ENCODE assay signal across 9 cellular contexts in genomic region chr18:9951022-9951859, GRCh38. TPM values are rescaled to one million over a fixed set of nuclear protein-coding genes. Genes with fewer than 3 reads are reported as not detected.
DNase-seq lines count a peak whose midpoint lies in the region; ATAC-seq and TF ChIP-seq lines count a peak whose summit lies in the region.
"Had no signal": no experiment of that assay in that cellular context is flagged by ENCODE, and none has a peak within 500 bp of the region (broad histone marks: within the 10 kb centered on the region; RNA-seq: fewer than 3 reads in every experiment).

No MANE protein-coding gene starts in this region.

- dilution Hi-C loops in mammary epithelial cell (cut with HindIII; ENCODE audit: low sequenced_read_pairs), result no loop called here

- ATAC-seq in CD4-positive, CD25-positive, alpha-beta regulatory T cell (ENCODE audit: low read depth in 2 of 2), result peak in 1 of 2 donors; percentile 34

- no peak overlapping the region for H3K4me3 ChIP-seq in CD4-positive, CD25-positive, alpha-beta regulatory T cell (ENCODE audit: low read depth, low read length)
- H3K4me3 ChIP-seq in mammary epithelial cell (replicated peaks in 1 of 3; ENCODE audit: insufficient read depth in 1 of 3, low read depth in 2 of 3, low read length in 3 of 3), result no peak overlapping the region
- H3K4me3 ChIP-seq: ovary had no signal

- H3K27ac ChIP-seq in CD4-positive, CD25-positive, alpha-beta regulatory T cell (ENCODE audit: insufficient read depth, low read length, poor library complexity, severe bottlenecking), result no peak overlapping the region
- no peak overlapping the region for H3K27ac ChIP-seq in mammary epithelial cell (ENCODE audit: insufficient read depth, low read depth, low read length)
- H3K27ac ChIP-seq: ovary had no signal

- H4K20me1 ChIP-seq in mammary epithelial cell (ENCODE audit: insufficient read depth, low read length), result no peaks in the 10 kb centered on the region

- H2AFZ ChIP-seq in mammary epithelial cell (ENCODE audit: low read depth, low read length), result no peak overlapping the region

- DNase-seq in CD4-positive, CD25-positive, alpha-beta regulatory T cell, result peak in 2 of 3 donors; percentile 16 to 61
- DNase-seq in GM20000 (ENCODE audit: low spot score) (peak; percentile 20), NOMO-1 (lab: John Stamatoyannopoulos, UW; ENCODE audit: unreplicated experiment in 2 of 2) (peak; percentile 21 to 38), mammary epithelial cell (peak; percentile 46), kidney tubule cell (ENCODE audit: low spot score) (peak; percentile 52), type B pancreatic cell (ENCODE audit: extremely low spot score, unreplicated experiment) (no peak)
- no peak for DNase-seq in effector CD8-positive, alpha-beta T cell (lab: John Stamatoyannopoulos, UW)
- DNase-seq in stimulated activated CD4-positive, alpha-beta T cell treated with anti-CD3 and anti-CD28 coated beads, Interleukin-4, amount 100 ng/mL, for 1 hour, result no peak

- no peak overlapping the region for H3K9ac ChIP-seq in mammary epithelial cell (ENCODE audit: insufficient read depth, low read length)

- WGBS in mammary epithelial cell (ENCODE audit: low coverage, missing lambda C conversion rate), result 73% methylated on average over 9 of the region's 9 CpGs

- in situ Hi-C loops in mammary epithelial cell (cut with MboI; ENCODE audit: low sequenced_read_pairs in 2 of 2), result no loop called here

- TF ChIP-seq CTCF in GM20000 (IDR thresholded peaks at IDR 0.05; ENCODE audit: extremely low read depth, missing control alignments), result peak; percentile 42
- peak; percentile 81 to 83 for TF ChIP-seq CTCF in mammary epithelial cell (conservative IDR thresholded peaks at IDR 0.05 in 1 of 2, IDR thresholded peaks at IDR 0.05 in 1 of 2; ENCODE audit: extremely low read depth in 1 of 2, insufficient read depth in 1 of 2, low read depth in 1 of 2, low read length in 2 of 2)
- peak; percentile 85 for TF ChIP-seq CTCF in type B pancreatic cell (conservative IDR thresholded peaks at IDR 0.05)

- no peak overlapping the region for H3K4me2 ChIP-seq in mammary epithelial cell (ENCODE audit: insufficient read depth, low read depth, low read length)

- no peaks in the 10 kb centered on the region for H3K27me3 ChIP-seq in CD4-positive, CD25-positive, alpha-beta regulatory T cell (ENCODE audit: control insufficient read depth, insufficient read depth, low read length)
- H3K27me3 ChIP-seq in mammary epithelial cell (ENCODE audit: insufficient read depth, low read length), result no peaks in the 10 kb centered on the region
- H3K27me3 ChIP-seq: ovary had no signal

- peaks cover 67% of the 10 kb centered on the region for H3K36me3 ChIP-seq in CD4-positive, CD25-positive, alpha-beta regulatory T cell (ENCODE audit: control insufficient read depth, insufficient read depth, low read length)
- H3K36me3 ChIP-seq in mammary epithelial cell (ENCODE audit: insufficient read depth, low read length), result peaks cover 28% of the 10 kb centered on the region
- H3K36me3 ChIP-seq: ovary had no signal

- H3K27ac Mint-ChIP-seq in CD4-positive, CD25-positive, alpha-beta regulatory T cell, result peak overlapping the region in 1 of 3 donors; percentile 31
- peak overlapping the region; percentile 49 for H3K27ac Mint-ChIP-seq in type B pancreatic cell

- H3K4me1 ChIP-seq in CD4-positive, CD25-positive, alpha-beta regulatory T cell (ENCODE audit: control insufficient read depth, insufficient read depth, low read length, poor library complexity, severe bottlenecking), result no peaks in the 10 kb centered on the region
- peaks cover 28% of the 10 kb centered on the region for H3K4me1 ChIP-seq in mammary epithelial cell (ENCODE audit: insufficient read depth, low read length)

- BruUV-seq in mammary epithelial cell (replicated peaks; lab: Mats Ljungman, UMichigan), result no TSS peak

- intact Hi-C loops in mammary epithelial cell (cut with micrococcal nuclease), result loop anchor here (1.0 to 5.0 kb wide), 5 partner anchors 99 to 339 kb away; partner anchors contain the start of gene PPP4R1

- H3K9me3 ChIP-seq in CD4-positive, CD25-positive, alpha-beta regulatory T cell (ENCODE audit: control insufficient read depth in 2 of 2, low read length in 2 of 2), result no peaks in the 10 kb centered on the region
- H3K9me3 ChIP-seq in mammary epithelial cell (replicated peaks; ENCODE audit: insufficient read depth, low read length), result no peaks in the 10 kb centered on the region
- H3K9me3 ChIP-seq: ovary had no signal

- H3K79me2 ChIP-seq in mammary epithelial cell (ENCODE audit: insufficient read depth, low read length), result peaks cover 66% of the 10 kb centered on the region

- no peaks in the 10 kb centered on the region for H3K9me3 Mint-ChIP-seq in CD4-positive, CD25-positive, alpha-beta regulatory T cell
- H3K9me3 Mint-ChIP-seq in type B pancreatic cell, result no peaks in the 10 kb centered on the region

- peaks cover 0 to 12% (median 6%) of the 10 kb centered on the region in 4 donors for H3K4me1 Mint-ChIP-seq in CD4-positive, CD25-positive, alpha-beta regulatory T cell
- peaks cover 3% of the 10 kb centered on the region for H3K4me1 Mint-ChIP-seq in type B pancreatic cell (ENCODE audit: unreplicated experiment)

- H3K4me3 Mint-ChIP-seq in CD4-positive, CD25-positive, alpha-beta regulatory T cell, result no peak overlapping the region
- no peak overlapping the region for H3K4me3 Mint-ChIP-seq in type B pancreatic cell

- no peaks in the 10 kb centered on the region for H3K27me3 Mint-ChIP-seq in CD4-positive, CD25-positive, alpha-beta regulatory T cell
- no peaks in the 10 kb centered on the region for H3K27me3 Mint-ChIP-seq in type B pancreatic cell

- peaks cover 35% of the 10 kb centered on the region for H3K36me3 Mint-ChIP-seq in CD4-positive, CD25-positive, alpha-beta regulatory T cell
- H3K36me3 Mint-ChIP-seq in type B pancreatic cell, result peaks cover 38% of the 10 kb centered on the region

- CTCF ChIA-PET in mammary epithelial cell (lab: Charles Lee; ENCODE audit: low non-redundant PET), result no interaction called here

RNA-seq across cellular contexts. Expression of gene VAPA, which starts 37.4 kb away (rescaled TPM):
- total RNA-seq in CD4-positive, CD25-positive, alpha-beta regulatory T cell, result 163 TPM
- 100 to 1,000 TPM; 253 to 286 (median 269) TPM for polyA plus RNA-seq in CD4-positive, CD25-positive, alpha-beta regulatory T cell
- total RNA-seq in mammary epithelial cell (100 to 1,000 TPM; 199 to 223 TPM), type B pancreatic cell (ENCODE audit: low replicate concordance) (132 and 147 TPM in 2 replicates)
- polyA plus RNA-seq in mammary epithelial cell, result 225 TPM
- polyA minus RNA-seq in mammary epithelial cell, result 311 TPM

Comparison
In these comparisons a context has a peak if more than half of its experiments do, and no peak if none do; other contexts are left out.
1. DNase-seq: peak in CD4-positive, CD25-positive, alpha-beta regulatory T cell (2 of 3), GM20000 (single experiment), NOMO-1 (2 of 2), mammary epithelial cell (single experiment) and kidney tubule cell (single experiment); none in type B pancreatic cell (single experiment), effector CD8-positive, alpha-beta T cell (single experiment) and stimulated activated CD4-positive, alpha-beta T cell treated with anti-CD3 and anti-CD28 coated beads, Interleukin-4, amount 100 ng/mL, for 1 hour (single experiment).
2. Peak in every context shown above with its lines, with median percentiles within 50 percentile points of each other: CTCF ChIP-seq.